In genomic region chr3:185979721-185980121, GRCh38 we compare ENCODE assay signal across 1 cellular context.
TF ChIP-seq lines count a peak whose summit lies in the region.

No MANE protein-coding gene starts in this region.

TF ChIP-seq in H1, 55 proteins besides CTCF, POLR2A, EP300 and RAD21:
- no peak for TF ChIP-seq MAX (IDR thresholded peaks at IDR 0.05)
